In genomic region chr1:42784946-42785693, GRCh38 we compare ENCODE assay signal across 10 cellular contexts. TPM values are rescaled to one million over a fixed set of nuclear protein-coding genes. Genes with fewer than 3 reads are reported as not detected.
A peak's percentile ranks its signal among the peaks of the same experiment; 100 is the strongest.
DNase-seq lines count a peak whose midpoint lies in the region; ATAC-seq and TF ChIP-seq lines count a peak whose summit lies in the region.
"Had no signal": no experiment of that assay in that cellular context is flagged by ENCODE, and none has a peak within 500 bp of the region (broad histone marks: within the 10 kb centered on the region; RNA-seq: fewer than 3 reads in every experiment).

A gene with protein sequence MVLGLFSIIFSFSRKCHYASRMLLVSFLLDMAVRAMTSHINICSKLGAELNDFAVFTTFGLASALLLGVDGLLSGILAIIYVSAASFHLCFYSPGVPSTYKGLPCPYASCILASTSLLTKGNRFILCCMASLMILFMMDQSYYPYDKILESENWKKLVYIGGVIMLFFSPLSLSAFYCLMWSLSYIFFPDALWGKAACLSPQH (plus strand): TSS chr1:42784991. CDS start chr1:42789894, 4,903 bp downstream.

- peaks cover 28% of the 10 kb centered on the region for H3K4me1 Mint-ChIP-seq in stimulated activated effector memory CD8-positive, alpha-beta T cell treated with anti-CD3 and anti-CD28 coated beads, Interleukin-12 subunit alpha, Interleukin-12 subunit beta, amount 100 ng/mL, for 72 hours

- no peaks in the 10 kb centered on the region for H3K27me3 ChIP-seq in body of pancreas
- H3K27me3 ChIP-seq in lower lobe of right lung (ENCODE audit: low read depth), result peaks cover 5% of the 10 kb centered on the region

- H3K4me3 Mint-ChIP-seq in stimulated activated effector memory CD8-positive, alpha-beta T cell treated with anti-CD3 and anti-CD28 coated beads, Interleukin-12 subunit alpha, Interleukin-12 subunit beta, amount 100 ng/mL, for 72 hours, result peak within 1 kb of the TSS; percentile 71

- TF ChIP-seq CTCF in body of pancreas (IDR thresholded peaks at IDR 0.05) (no peak), lower lobe of right lung (IDR thresholded peaks at IDR 0.05) (no peak)

- H3K4me3 ChIP-seq in body of pancreas, result no peak within 1 kb of the TSS
- H3K4me3 ChIP-seq in lower lobe of right lung, result peak within 1 kb of the TSS; percentile 50

- DNase-seq in DMS53 (lab: John Stamatoyannopoulos, UW) (peak; percentile 39), DMS53 treated with DMSO at 0.1 percent for 48 hours (lab: John Stamatoyannopoulos, UW; ENCODE audit: unreplicated experiment) (no peak), body of pancreas (peak in 2 of 4 donors; percentile 10 to 20), lower lobe of right lung (peak; percentile 51)
- DNase-seq in stimulated activated effector memory CD8-positive, alpha-beta T cell treated with anti-CD3 and anti-CD28 coated beads, Interleukin-12 subunit alpha, Interleukin-12 subunit beta, amount 100 ng/mL, for 72 hours (ENCODE audit: low spot score in 2 of 2), result peak; percentile 14 to 57

- H3K36me3 ChIP-seq in body of pancreas (replicated peaks in 1 of 2; ENCODE audit: insufficient read depth in 1 of 2, low read depth in 2 of 2) (no peaks in the 10 kb centered on the region), lower lobe of right lung (peaks cover 14% of the 10 kb centered on the region)

- no peaks in the 10 kb centered on the region for H3K9me3 Mint-ChIP-seq in stimulated activated effector memory CD8-positive, alpha-beta T cell treated with anti-CD3 and anti-CD28 coated beads, Interleukin-12 subunit alpha, Interleukin-12 subunit beta, amount 100 ng/mL, for 72 hours

- H3K9me3 ChIP-seq in body of pancreas (no peaks in the 10 kb centered on the region), lower lobe of right lung (no peaks in the 10 kb centered on the region)
- H3K9me3 ChIP-seq: neutrophil had no signal

- ATAC-seq in body of pancreas, result peak; percentile 31
- peak; percentile 47 for ATAC-seq in lower lobe of right lung
- peak; percentile 83 for ATAC-seq in stimulated activated effector memory CD8-positive, alpha-beta T cell treated with anti-CD3 and anti-CD28 coated beads, Interleukin-12 subunit alpha, Interleukin-12 subunit beta, amount 100 ng/mL, for 72 hours
- no peak for ATAC-seq in HG02588 (IDR thresholded peaks at IDR 0.05; ENCODE audit: unreplicated experiment)
- no peak for ATAC-seq in HG03460 (IDR thresholded peaks at IDR 0.05; ENCODE audit: unreplicated experiment)
- ATAC-seq in HG03565 (IDR thresholded peaks at IDR 0.05; ENCODE audit: unreplicated experiment), result no peak

- intact Hi-C loops in body of pancreas (cut with DNase I), result no loop called here
- intact Hi-C loops in lower lobe of right lung (cut with DNase I), result no loop called here

- TF ChIP-seq POLR2A in body of pancreas (IDR thresholded peaks at IDR 0.05), result no peak

- peaks cover 22% of the 10 kb centered on the region for H3K36me3 Mint-ChIP-seq in stimulated activated effector memory CD8-positive, alpha-beta T cell treated with anti-CD3 and anti-CD28 coated beads, Interleukin-12 subunit alpha, Interleukin-12 subunit beta, amount 100 ng/mL, for 72 hours

- peak within 1 kb of the TSS; percentile 89 for H3K27ac Mint-ChIP-seq in stimulated activated effector memory CD8-positive, alpha-beta T cell treated with anti-CD3 and anti-CD28 coated beads, Interleukin-12 subunit alpha, Interleukin-12 subunit beta, amount 100 ng/mL, for 72 hours

- H3K4me1 ChIP-seq in body of pancreas (peaks cover 9% of the 10 kb centered on the region), lower lobe of right lung (peaks cover 10% of the 10 kb centered on the region)

- WGBS in body of pancreas, 2 donors, result 5 to 17% methylated on average over 30 to 52 of the region's 54 CpGs

- H3K27ac ChIP-seq in body of pancreas, result no peak within 1 kb of the TSS
- H3K27ac ChIP-seq in lower lobe of right lung, result no peak within 1 kb of the TSS
- H3K27ac ChIP-seq: 22Rv1, neutrophil had no signal

RNA-seq across cellular contexts. Expression of the gene that starts here (rescaled TPM):
- total RNA-seq in body of pancreas (not detected), lower lobe of right lung (not detected)

Comparison
In these comparisons a context has a peak if more than half of its experiments do, and no peak if none do; other contexts are left out.
1. Peak in ATAC-seq in body of pancreas; RNA of the gene not detected or under 1 TPM.
2. Peak in DNase-seq, ATAC-seq and H3K4me3 ChIP-seq in lower lobe of right lung; RNA of the gene not detected or under 1 TPM.